ENCODE assay signal across 1 cellular context in genomic region chr7:139035588-139036353, GRCh38.
TF ChIP-seq lines count a peak whose summit lies in the region.

Gene ZC3HAV1L, minus strand, starts transcription at chr7:139036042. Its CDS starts 25 bp downstream, at chr7:139036017.

TF ChIP-seq in HepG2, 621 proteins besides CTCF, POLR2A, EP300 and RAD21 (continued from another document and continues in another):
- no peak for TF ChIP-seq PRDM10 (CRISPR knock-in tag; IDR thresholded peaks at IDR 0.05; ENCODE audit: low read depth)
- TF ChIP-seq POLR2AphosphoS5 (IDR thresholded peaks at IDR 0.05; ENCODE audit: low read depth, low read length): peak; percentile 63
- no peak for TF ChIP-seq ZNF10 (CRISPR knock-in tag; IDR thresholded peaks at IDR 0.05; ENCODE audit: borderline replicate concordance, low read depth)
- TF ChIP-seq RFX3 (CRISPR knock-in tag; IDR thresholded peaks at IDR 0.05): no peak
- TF ChIP-seq, protein P1, sequence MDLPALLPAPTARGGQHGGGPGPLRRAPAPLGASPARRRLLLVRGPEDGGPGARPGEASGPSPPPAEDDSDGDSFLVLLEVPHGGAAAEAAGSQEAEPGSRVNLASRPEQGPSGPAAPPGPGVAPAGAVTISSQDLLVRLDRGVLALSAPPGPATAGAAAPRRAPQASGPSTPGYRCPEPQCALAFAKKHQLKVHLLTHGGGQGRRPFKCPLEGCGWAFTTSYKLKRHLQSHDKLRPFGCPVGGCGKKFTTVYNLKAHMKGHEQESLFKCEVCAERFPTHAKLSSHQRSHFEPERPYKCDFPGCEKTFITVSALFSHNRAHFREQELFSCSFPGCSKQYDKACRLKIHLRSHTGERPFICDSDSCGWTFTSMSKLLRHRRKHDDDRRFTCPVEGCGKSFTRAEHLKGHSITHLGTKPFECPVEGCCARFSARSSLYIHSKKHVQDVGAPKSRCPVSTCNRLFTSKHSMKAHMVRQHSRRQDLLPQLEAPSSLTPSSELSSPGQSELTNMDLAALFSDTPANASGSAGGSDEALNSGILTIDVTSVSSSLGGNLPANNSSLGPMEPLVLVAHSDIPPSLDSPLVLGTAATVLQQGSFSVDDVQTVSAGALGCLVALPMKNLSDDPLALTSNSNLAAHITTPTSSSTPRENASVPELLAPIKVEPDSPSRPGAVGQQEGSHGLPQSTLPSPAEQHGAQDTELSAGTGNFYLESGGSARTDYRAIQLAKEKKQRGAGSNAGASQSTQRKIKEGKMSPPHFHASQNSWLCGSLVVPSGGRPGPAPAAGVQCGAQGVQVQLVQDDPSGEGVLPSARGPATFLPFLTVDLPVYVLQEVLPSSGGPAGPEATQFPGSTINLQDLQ (CRISPR knock-in tag; IDR thresholded peaks at IDR 0.05): no peak
- TF ChIP-seq SAFB2 (CRISPR knock-in tag; IDR thresholded peaks at IDR 0.05; ENCODE audit: borderline replicate concordance, low read depth): 0 out of 2 replicates have a peak, but pooled peaks have one; percentile 52
- TF ChIP-seq ZKSCAN5 (CRISPR knock-in tag; IDR thresholded peaks at IDR 0.05): no peak
- TF ChIP-seq TEAD3 (CRISPR knock-in tag; optimal IDR thresholded peaks at IDR 0.05; ENCODE audit: borderline replicate concordance): no peak
- TF ChIP-seq HOXD1 (CRISPR knock-in tag; IDR thresholded peaks at IDR 0.05): no peak
- no peak for TF ChIP-seq RARG (CRISPR knock-in tag; IDR thresholded peaks at IDR 0.05; ENCODE audit: low read depth)
- TF ChIP-seq NFATC3 (CRISPR knock-in tag; IDR thresholded peaks at IDR 0.05): no peak
- no peak for TF ChIP-seq SRSF4 (IDR thresholded peaks at IDR 0.05; ENCODE audit: low read depth, low read length, poor library complexity, severe bottlenecking)
- no peak for TF ChIP-seq NONO (IDR thresholded peaks at IDR 0.05)
- peak; percentile 84 for TF ChIP-seq NONO (CRISPR knock-in tag; conservative IDR thresholded peaks at IDR 0.05)
- no peak for TF ChIP-seq ZNF720 (CRISPR knock-in tag; IDR thresholded peaks at IDR 0.05)
- TF ChIP-seq KDM5A (IDR thresholded peaks at IDR 0.05; ENCODE audit: borderline replicate concordance, low read length): no peak
- TF ChIP-seq NR2C2 (CRISPR knock-in tag; IDR thresholded peaks at IDR 0.05; ENCODE audit: borderline replicate concordance): no peak
- no peak for TF ChIP-seq ZUFSP (CRISPR knock-in tag; IDR thresholded peaks at IDR 0.05; ENCODE audit: borderline replicate concordance)
- TF ChIP-seq ISX (CRISPR knock-in tag; conservative IDR thresholded peaks at IDR 0.05): no peak
- no peak for TF ChIP-seq ZKSCAN1 (IDR thresholded peaks at IDR 0.05; ENCODE audit: low read length)
- no peak for TF ChIP-seq ZC3H4 (CRISPR knock-in tag; IDR thresholded peaks at IDR 0.05; ENCODE audit: borderline replicate concordance)
- TF ChIP-seq ZNF44 (CRISPR knock-in tag; IDR thresholded peaks at IDR 0.05): no peak
- TF ChIP-seq ELF4 (CRISPR knock-in tag; IDR thresholded peaks at IDR 0.05; ENCODE audit: borderline replicate concordance): no peak
- TF ChIP-seq, protein P2, sequence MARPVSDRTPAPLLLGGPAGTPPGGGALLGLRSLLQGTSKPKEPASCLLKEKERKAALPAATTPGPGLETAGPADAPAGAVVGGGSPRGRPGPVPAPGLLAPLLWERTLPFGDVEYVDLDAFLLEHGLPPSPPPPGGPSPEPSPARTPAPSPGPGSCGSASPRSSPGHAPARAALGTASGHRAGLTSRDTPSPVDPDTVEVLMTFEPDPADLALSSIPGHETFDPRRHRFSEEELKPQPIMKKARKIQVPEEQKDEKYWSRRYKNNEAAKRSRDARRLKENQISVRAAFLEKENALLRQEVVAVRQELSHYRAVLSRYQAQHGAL (CRISPR knock-in tag; IDR thresholded peaks at IDR 0.05; ENCODE audit: not compliant biosample characterization): no peak
- TF ChIP-seq, protein P3, sequence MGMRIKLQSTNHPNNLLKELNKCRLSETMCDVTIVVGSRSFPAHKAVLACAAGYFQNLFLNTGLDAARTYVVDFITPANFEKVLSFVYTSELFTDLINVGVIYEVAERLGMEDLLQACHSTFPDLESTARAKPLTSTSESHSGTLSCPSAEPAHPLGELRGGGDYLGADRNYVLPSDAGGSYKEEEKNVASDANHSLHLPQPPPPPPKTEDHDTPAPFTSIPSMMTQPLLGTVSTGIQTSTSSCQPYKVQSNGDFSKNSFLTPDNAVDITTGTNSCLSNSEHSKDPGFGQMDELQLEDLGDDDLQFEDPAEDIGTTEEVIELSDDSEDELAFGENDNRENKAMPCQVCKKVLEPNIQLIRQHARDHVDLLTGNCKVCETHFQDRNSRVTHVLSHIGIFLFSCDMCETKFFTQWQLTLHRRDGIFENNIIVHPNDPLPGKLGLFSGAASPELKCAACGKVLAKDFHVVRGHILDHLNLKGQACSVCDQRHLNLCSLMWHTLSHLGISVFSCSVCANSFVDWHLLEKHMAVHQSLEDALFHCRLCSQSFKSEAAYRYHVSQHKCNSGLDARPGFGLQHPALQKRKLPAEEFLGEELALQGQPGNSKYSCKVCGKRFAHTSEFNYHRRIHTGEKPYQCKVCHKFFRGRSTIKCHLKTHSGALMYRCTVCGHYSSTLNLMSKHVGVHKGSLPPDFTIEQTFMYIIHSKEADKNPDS (CRISPR knock-in tag; IDR thresholded peaks at IDR 0.05): no peak
- TF ChIP-seq HMG20A (CRISPR knock-in tag; IDR thresholded peaks at IDR 0.05; ENCODE audit: borderline replicate concordance): no peak
- no peak; the same call in 1 of the 2 replicates for TF ChIP-seq WIZ (CRISPR knock-in tag; IDR thresholded peaks at IDR 0.05)
- TF ChIP-seq EED (CRISPR knock-in tag; IDR thresholded peaks at IDR 0.05): 0 out of 2 replicates have a peak, but pooled peaks have one; percentile 45
- no peak for TF ChIP-seq GLMP (CRISPR knock-in tag; IDR thresholded peaks at IDR 0.05; ENCODE audit: borderline replicate concordance)
- TF ChIP-seq ZBTB21 (CRISPR knock-in tag; IDR thresholded peaks at IDR 0.05): no peak
- no peak for TF ChIP-seq ZNF740 (CRISPR knock-in tag; IDR thresholded peaks at IDR 0.05)
- TF ChIP-seq ZNF75D (CRISPR knock-in tag; IDR thresholded peaks at IDR 0.05; ENCODE audit: borderline replicate concordance): no peak
- peak; percentile 89 for TF ChIP-seq ZNF564 (CRISPR knock-in tag; IDR thresholded peaks at IDR 0.05)
- no peak for TF ChIP-seq KLF11 (CRISPR knock-in tag; IDR thresholded peaks at IDR 0.05)
- peak in 1 of 2 experiments; percentile 38; a peak in 1 of 4 replicates for TF ChIP-seq KLF16 (CRISPR knock-in tag; IDR thresholded peaks at IDR 0.05)
- TF ChIP-seq SMARCC2 (IDR thresholded peaks at IDR 0.05): no peak
- no peak for TF ChIP-seq ZNF773 (CRISPR knock-in tag; IDR thresholded peaks at IDR 0.05; ENCODE audit: borderline replicate concordance)
- TF ChIP-seq THAP11 (CRISPR knock-in tag; IDR thresholded peaks at IDR 0.05): peak; percentile 50
- TF ChIP-seq ZNF788 (CRISPR knock-in tag; IDR thresholded peaks at IDR 0.05; ENCODE audit: borderline replicate concordance): peak; percentile 60; the same call in 1 of the 2 replicates
- TF ChIP-seq XRCC5 (optimal IDR thresholded peaks at IDR 0.05; ENCODE audit: low read length): no peak
- no peak for TF ChIP-seq ZNF484 (CRISPR knock-in tag; IDR thresholded peaks at IDR 0.05; ENCODE audit: borderline replicate concordance, low read depth)
- TF ChIP-seq ZNF556 (CRISPR knock-in tag; IDR thresholded peaks at IDR 0.05; ENCODE audit: borderline replicate concordance): peak; percentile 54; the same call in 1 of the 2 replicates
- TF ChIP-seq NFE2L1 (CRISPR knock-in tag; IDR thresholded peaks at IDR 0.05; ENCODE audit: borderline replicate concordance): no peak
- TF ChIP-seq ZSCAN9 (CRISPR knock-in tag; IDR thresholded peaks at IDR 0.05; ENCODE audit: borderline replicate concordance): no peak
- TF ChIP-seq NFKB2 (CRISPR knock-in tag; IDR thresholded peaks at IDR 0.05; ENCODE audit: borderline replicate concordance): peak; percentile 50; the same call in 1 of the 2 replicates
- TF ChIP-seq, protein P4, sequence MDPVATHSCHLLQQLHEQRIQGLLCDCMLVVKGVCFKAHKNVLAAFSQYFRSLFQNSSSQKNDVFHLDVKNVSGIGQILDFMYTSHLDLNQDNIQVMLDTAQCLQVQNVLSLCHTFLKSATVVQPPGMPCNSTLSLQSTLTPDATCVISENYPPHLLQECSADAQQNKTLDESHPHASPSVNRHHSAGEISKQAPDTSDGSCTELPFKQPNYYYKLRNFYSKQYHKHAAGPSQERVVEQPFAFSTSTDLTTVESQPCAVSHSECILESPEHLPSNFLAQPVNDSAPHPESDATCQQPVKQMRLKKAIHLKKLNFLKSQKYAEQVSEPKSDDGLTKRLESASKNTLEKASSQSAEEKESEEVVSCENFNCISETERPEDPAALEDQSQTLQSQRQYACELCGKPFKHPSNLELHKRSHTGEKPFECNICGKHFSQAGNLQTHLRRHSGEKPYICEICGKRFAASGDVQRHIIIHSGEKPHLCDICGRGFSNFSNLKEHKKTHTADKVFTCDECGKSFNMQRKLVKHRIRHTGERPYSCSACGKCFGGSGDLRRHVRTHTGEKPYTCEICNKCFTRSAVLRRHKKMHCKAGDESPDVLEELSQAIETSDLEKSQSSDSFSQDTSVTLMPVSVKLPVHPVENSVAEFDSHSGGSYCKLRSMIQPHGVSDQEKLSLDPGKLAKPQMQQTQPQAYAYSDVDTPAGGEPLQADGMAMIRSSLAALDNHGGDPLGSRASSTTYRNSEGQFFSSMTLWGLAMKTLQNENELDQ (CRISPR knock-in tag; IDR thresholded peaks at IDR 0.05; ENCODE audit: borderline replicate concordance): no peak
- TF ChIP-seq ZNF598 (CRISPR knock-in tag; IDR thresholded peaks at IDR 0.05; ENCODE audit: borderline replicate concordance): no peak
- peak; percentile 92 for TF ChIP-seq MYC (CRISPR knock-in tag; IDR thresholded peaks at IDR 0.05; ENCODE audit: borderline replicate concordance)
- no peak for TF ChIP-seq ZNF335 (CRISPR knock-in tag; IDR thresholded peaks at IDR 0.05)
- TF ChIP-seq NFKBIZ (CRISPR knock-in tag; IDR thresholded peaks at IDR 0.05): no peak
- TF ChIP-seq UBTF (CRISPR knock-in tag; IDR thresholded peaks at IDR 0.05): peak; percentile 94
- TF ChIP-seq NFE2 (CRISPR knock-in tag; IDR thresholded peaks at IDR 0.05): no peak
